ENCODE assay signal across 18 cellular contexts in the genomic region with DNA sequence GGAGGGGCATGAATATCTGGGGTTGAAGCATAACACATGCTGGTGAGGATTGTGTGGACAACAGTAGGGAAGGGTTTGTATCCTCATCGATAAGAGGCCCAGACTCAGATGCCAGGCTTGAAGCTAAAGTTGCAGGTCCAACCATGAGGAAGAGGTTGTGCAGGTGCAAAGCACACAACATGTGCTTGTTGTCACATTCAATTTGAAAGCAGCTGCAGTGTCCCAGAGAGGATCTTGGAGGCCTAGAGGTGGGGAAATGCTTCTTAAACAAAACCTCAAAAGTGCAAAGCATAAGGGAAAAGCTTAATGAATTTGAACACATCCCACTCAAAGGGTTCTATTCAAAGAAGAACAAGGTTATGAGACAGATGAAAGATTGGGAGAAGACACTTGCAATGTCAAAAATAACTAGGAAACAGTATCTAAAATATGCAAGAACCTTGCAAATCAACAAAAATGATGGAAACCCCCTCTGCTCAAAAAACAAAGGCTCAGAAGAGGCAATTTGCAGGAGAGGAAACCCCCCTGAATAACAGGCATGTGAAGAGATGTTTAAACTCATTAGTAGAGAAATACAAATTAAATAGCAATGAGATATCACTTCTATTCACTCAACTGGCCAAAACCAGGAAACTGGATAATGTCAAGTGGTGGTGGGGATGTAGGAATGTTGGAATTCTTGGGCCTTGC.
DNase-seq lines count a peak whose midpoint lies in the region; ATAC-seq, FAIRE-seq and TF ChIP-seq lines count a peak whose summit lies in the region.
"Had no signal": no experiment of that assay in that cellular context is flagged by ENCODE, and none has a peak within 500 bp of the region (broad histone marks: within the 10 kb centered on the region; RNA-seq: fewer than 3 reads in every experiment).

No MANE protein-coding gene starts in this region.

- 62 to 73% methylated on average over 1 of the region's 1 CpG for WGBS in pancreas, 2 donors

- intact Hi-C loops in MCF 10A (cut with micrococcal nuclease) (no loop called here), breast epithelium (cut with DNase I; ENCODE audit: low total_unique reads) (no loop called here), pancreas (cut with DNase I) (loop anchor here in 1 of 3 donors (10.0 kb wide), 1 partner anchor 465 kb away; no protein-coding TSS in a partner anchor), Right ventricle myocardium superior (cut with DNase I) (no loop called here)

- peaks cover 38% of the 10 kb centered on the region for H3K4me1 Mint-ChIP-seq in MCF 10A (ENCODE audit: insufficient read depth, unreplicated experiment)

- DNase-seq in MCF 10A (ENCODE audit: unreplicated experiment) (no peak), breast epithelium (ENCODE audit: low spot score in 2 of 2) (no peak), RWPE2 (ENCODE audit: low spot score) (no peak), pancreas (no peak), NCI-H82 (lab: John Stamatoyannopoulos, UW) (no peak), Right ventricle myocardium superior (no peak)
- DNase-seq: activated effector memory CD4-positive, alpha-beta T cell treated with anti-CD3 and anti-CD28 coated beads, Interleukin-2, amount 50 U/mL, for 16 hours; anterior cingulate cortex; COR-L47; effector memory CD8-positive, alpha-beta T cell; heart left ventricle; NCI-H2029 treated with DMSO at 0.1 percent for 48 hours; NCI-H524 treated with DMSO at 0.1 percent for 48 hours; stomach had no signal

- H3K27me3 ChIP-seq in breast epithelium (no peaks in the 10 kb centered on the region), RWPE2 (ENCODE audit: insufficient read depth, poor library complexity, severe bottlenecking) (no peaks in the 10 kb centered on the region), muscle layer of colon (ENCODE audit: control insufficient read depth in 1 of 2, insufficient read depth in 2 of 2, low read length in 2 of 2) (no peaks in the 10 kb centered on the region), pancreas (no peaks in the 10 kb centered on the region)
- H3K27me3 ChIP-seq: stomach had no signal

- BruUV-seq in MCF 10A (replicated peaks; lab: Mats Ljungman, UMichigan), result no TSS peak

- no peak for FAIRE-seq in pancreas (lab: Jason Lieb, UNC)
- FAIRE-seq: islet of Langerhans, urothelium cell line had no signal

- H3K4me3 Mint-ChIP-seq in MCF 10A (ENCODE audit: unreplicated experiment), result peak overlapping the region; percentile 51

- H3K4me3 ChIP-seq in breast epithelium (no peak overlapping the region), RWPE2 (ENCODE audit: severe bottlenecking) (no peak overlapping the region), muscle layer of colon (ENCODE audit: low read depth in 1 of 2, low read length in 2 of 2) (no peak overlapping the region), pancreas (no peak overlapping the region)
- H3K4me3 ChIP-seq: heart left ventricle, stomach had no signal

- no peaks in the 10 kb centered on the region for H3K27me3 Mint-ChIP-seq in MCF 10A (ENCODE audit: insufficient read depth, unreplicated experiment)

- ATAC-seq in RWPE2 (ENCODE audit: low read depth), result no peak
- ATAC-seq in pancreas, result no peak
- no peak for ATAC-seq in HG03520 (IDR thresholded peaks at IDR 0.05; ENCODE audit: unreplicated experiment)
- ATAC-seq in Right ventricle myocardium superior (ENCODE audit: poor library complexity), result no peak
- ATAC-seq: effector memory CD8-positive, alpha-beta T cell; heart left ventricle had no signal

- H3K27ac Mint-ChIP-seq in MCF 10A (ENCODE audit: low read depth, unreplicated experiment), result peak overlapping the region; percentile 44
- H3K27ac Mint-ChIP-seq: effector memory CD8-positive, alpha-beta T cell had no signal

- no peaks in the 10 kb centered on the region for H3K9me3 ChIP-seq in breast epithelium
- H3K9me3 ChIP-seq in RWPE2 (ENCODE audit: severe bottlenecking), result no peaks in the 10 kb centered on the region
- H3K9me3 ChIP-seq in muscle layer of colon (ENCODE audit: low read length), result no peaks in the 10 kb centered on the region
- H3K9me3 ChIP-seq in pancreas, result no peaks in the 10 kb centered on the region
- H3K9me3 ChIP-seq: heart left ventricle, stomach had no signal

- POLR2A ChIA-PET in MCF 10A (lab: Yijun Ruan, JAX), result interaction anchor here (1.1 to 2.0 kb wide), 2 partner anchors 363 to 497 kb away, joined by 3 to 4 read pairs; partner anchors contain the start of gene USPL1

- H3K27ac ChIP-seq in breast epithelium (peak overlapping the region in 1 of 2 donors; percentile 20), RWPE2 (ENCODE audit: poor library complexity, severe bottlenecking) (peak overlapping the region; percentile 48), muscle layer of colon (ENCODE audit: low read depth, low read length) (peak overlapping the region; percentile 68), pancreas (no peak overlapping the region)
- H3K27ac ChIP-seq: stomach had no signal

- TF ChIP-seq CTCF in MCF 10A (IDR thresholded peaks at IDR 0.05; ENCODE audit: unreplicated experiment) (no peak), breast epithelium (IDR thresholded peaks at IDR 0.05) (no peak), RWPE2 (IDR thresholded peaks at IDR 0.05; ENCODE audit: poor library complexity, severe bottlenecking) (no peak), pancreas (IDR thresholded peaks at IDR 0.05) (no peak)

- no peaks in the 10 kb centered on the region for H3K36me3 Mint-ChIP-seq in MCF 10A (ENCODE audit: insufficient read depth, unreplicated experiment)

- H3K4me1 ChIP-seq in breast epithelium, result peaks cover 0 to 8% of the 10 kb centered on the region in 2 donors
- peaks cover 15% of the 10 kb centered on the region for H3K4me1 ChIP-seq in RWPE2 (ENCODE audit: insufficient read depth, poor library complexity, severe bottlenecking)
- H3K4me1 ChIP-seq in muscle layer of colon (ENCODE audit: insufficient read depth, low read length), result peaks cover 38% of the 10 kb centered on the region
- H3K4me1 ChIP-seq in pancreas, result peaks cover 0 to 5% (median 4%) of the 10 kb centered on the region in 3 donors

- H3K36me3 ChIP-seq in breast epithelium (no peaks in the 10 kb centered on the region), RWPE2 (ENCODE audit: low read depth) (no peaks in the 10 kb centered on the region), muscle layer of colon (ENCODE audit: insufficient read depth, low read length) (no peaks in the 10 kb centered on the region), pancreas (no peaks in the 10 kb centered on the region)
- H3K36me3 ChIP-seq: heart left ventricle, stomach had no signal

- H3K9ac ChIP-seq in muscle layer of colon (ENCODE audit: low read length), result no peak overlapping the region

- TF ChIP-seq POLR2A in breast epithelium (IDR thresholded peaks at IDR 0.05), result no peak

- CTCF ChIA-PET in MCF 10A (lab: Yijun Ruan, JAX), result interaction anchor here (0.6 to 4.2 kb wide), 5 partner anchors 12 to 342 kb away, joined by 3 to 22 read pairs (median 3); partner anchors contain the start of gene UBL3

- peaks cover 9% of the 10 kb centered on the region for H3K9me3 Mint-ChIP-seq in MCF 10A (ENCODE audit: unreplicated experiment)
- H3K9me3 Mint-ChIP-seq: effector memory CD8-positive, alpha-beta T cell had no signal

Comparison
In these comparisons a context has a peak if more than half of its experiments do, and no peak if none do; other contexts are left out.
1. H3K27ac ChIP-seq: peak in RWPE2 (single experiment) and muscle layer of colon (single experiment); none in pancreas (0 of 4).